ENCODE assay signal across 12 cellular contexts in genomic region chr17:16288860-16289571, GRCh38.
DNase-seq lines count a peak whose midpoint lies in the region; ATAC-seq and TF ChIP-seq lines count a peak whose summit lies in the region.
"Had no signal": no experiment of that assay in that cellular context is flagged by ENCODE, and none has a peak within 500 bp of the region (broad histone marks: within the 10 kb centered on the region; RNA-seq: fewer than 3 reads in every experiment).

No MANE protein-coding gene starts in this region.

- no peak overlapping the region for H3K9ac ChIP-seq in mucosa of rectum (ENCODE audit: low read depth in 1 of 2, low read length in 2 of 2)

- H3K4me1 ChIP-seq in mucosa of rectum (ENCODE audit: control insufficient read depth in 2 of 2, insufficient read depth in 2 of 2, low read length in 2 of 2), result peaks cover 48% of the 10 kb centered on the region in 2 donors

- peak overlapping the region; percentile 100 for H3K27ac Mint-ChIP-seq in CD4-positive, alpha-beta T cell
- peak overlapping the region; percentile 71 to 98 (median 91) for H3K27ac Mint-ChIP-seq in IgD-negative memory B cell
- H3K27ac Mint-ChIP-seq in progenitor cell of endocrine pancreas, result no peak overlapping the region

- no peaks in the 10 kb centered on the region for H3K27me3 ChIP-seq in CD4-positive, alpha-beta T cell (ENCODE audit: control insufficient read depth, insufficient read depth, low read length)
- no peaks in the 10 kb centered on the region for H3K27me3 ChIP-seq in mucosa of rectum (ENCODE audit: control insufficient read depth in 2 of 2, insufficient read depth in 2 of 2, low read length in 2 of 2)

- H3K9me3 Mint-ChIP-seq in CD4-positive, alpha-beta T cell, result no peaks in the 10 kb centered on the region
- H3K9me3 Mint-ChIP-seq in IgD-negative memory B cell (no peaks in the 10 kb centered on the region), progenitor cell of endocrine pancreas (ENCODE audit: low read depth) (no peaks in the 10 kb centered on the region)
- H3K9me3 Mint-ChIP-seq: neural crest cell had no signal

- H3K4me3 Mint-ChIP-seq in CD4-positive, alpha-beta T cell, result peak overlapping the region; percentile 36
- H3K4me3 Mint-ChIP-seq in IgD-negative memory B cell, result peak overlapping the region in 3 of 4 donors; percentile 46 to 75 (median 63)
- H3K4me3 Mint-ChIP-seq in progenitor cell of endocrine pancreas (ENCODE audit: low read depth), result no peak overlapping the region
- H3K4me3 Mint-ChIP-seq: neural crest cell had no signal

- no peak overlapping the region for H3K4me3 ChIP-seq in mucosa of rectum (ENCODE audit: low read length in 2 of 2)

- CTCF ChIA-PET in CD4-positive, alpha-beta T cell (lab: Charles Lee), result no interaction called here

- no peak for TF ChIP-seq CTCF in CD4-positive, alpha-beta T cell (IDR thresholded peaks at IDR 0.05)
- no peak for TF ChIP-seq CTCF in progenitor cell of endocrine pancreas (IDR thresholded peaks at IDR 0.05; ENCODE audit: unreplicated experiment)

- POLR2A ChIA-PET in CD4-positive, alpha-beta T cell (lab: Charles Lee), result interaction anchor here (0.7 to 1.2 kb wide), 2 partner anchors 10 to 64 kb away, joined by 3 to 5 read pairs; partner anchors contain the start of gene CENPV

- no peak overlapping the region for H3K27ac ChIP-seq in CD4-positive, alpha-beta T cell (ENCODE audit: low read depth, low read length)
- peak overlapping the region; percentile 25 to 32 for H3K27ac ChIP-seq in mucosa of rectum (ENCODE audit: low read depth in 2 of 2, low read length in 2 of 2)

- peaks cover 65% of the 10 kb centered on the region for H3K4me1 Mint-ChIP-seq in CD4-positive, alpha-beta T cell (ENCODE audit: low read depth)
- H3K4me1 Mint-ChIP-seq in IgD-negative memory B cell (peaks cover 41 to 48% (median 48%) of the 10 kb centered on the region in 3 donors), progenitor cell of endocrine pancreas (ENCODE audit: low read depth) (peaks cover 22% of the 10 kb centered on the region)

- ATAC-seq in CD4-positive, alpha-beta T cell (ENCODE audit: poor library complexity), result no peak
- ATAC-seq in HG02623 (IDR thresholded peaks at IDR 0.05; ENCODE audit: unreplicated experiment) (no peak), HG03139 (IDR thresholded peaks at IDR 0.05; ENCODE audit: unreplicated experiment) (no peak)
- ATAC-seq: esophagus mucosa had no signal

- no peaks in the 10 kb centered on the region for H3K27me3 Mint-ChIP-seq in CD4-positive, alpha-beta T cell
- H3K27me3 Mint-ChIP-seq in IgD-negative memory B cell, result no peaks in the 10 kb centered on the region
- H3K27me3 Mint-ChIP-seq in progenitor cell of endocrine pancreas, result no peaks in the 10 kb centered on the region

- no peaks in the 10 kb centered on the region for H3K36me3 ChIP-seq in mucosa of rectum (ENCODE audit: control insufficient read depth in 2 of 2, insufficient read depth in 2 of 2, low read length in 2 of 2)

- peaks cover 5% of the 10 kb centered on the region for H3K36me3 Mint-ChIP-seq in CD4-positive, alpha-beta T cell (ENCODE audit: low read depth)
- peaks cover 7% of the 10 kb centered on the region for H3K36me3 Mint-ChIP-seq in IgD-negative memory B cell
- H3K36me3 Mint-ChIP-seq in progenitor cell of endocrine pancreas (ENCODE audit: insufficient read depth), result peaks cover 5% of the 10 kb centered on the region

- intact Hi-C loops in CD4-positive, alpha-beta T cell (cut with DNase I, micrococcal nuclease), result loop anchor here (5.0 kb wide), 1 partner anchor 72 kb away; the partner anchor contains the start of genes NCOR1 (in 2 of the 2) and PIGL (in 2 of the 2)

- DNase-seq in CD4-positive, alpha-beta T cell, result no peak
- DNase-seq in amniotic epithelial cell (ENCODE audit: low read depth), result peak; percentile 75
- no peak for DNase-seq in amygdala (lab: John Stamatoyannopoulos, UW)
- no peak for DNase-seq in progenitor cell of endocrine pancreas (ENCODE audit: low spot score, unreplicated experiment)
- DNase-seq: activated CD4-positive, alpha-beta T cell treated with anti-CD3 and anti-CD28 coated beads, Interleukin-2, amount 50 U/mL, for 4 hours; NCI-H1694 treated with DMSO at 0.1 percent for 48 hours had no signal

- H3K9me3 ChIP-seq in CD4-positive, alpha-beta T cell (ENCODE audit: control insufficient read depth, low read length), result no peaks in the 10 kb centered on the region
- H3K9me3 ChIP-seq in mucosa of rectum (ENCODE audit: control insufficient read depth in 2 of 2, low read length in 2 of 2), result no peaks in the 10 kb centered on the region
